8 cellular contexts compared by ENCODE assay signal in genomic region chr10:101694674-101695403, GRCh38. TPM values are rescaled to one million over a fixed set of nuclear protein-coding genes. Genes with fewer than 3 reads are reported as not detected.
DNase-seq lines count a peak whose midpoint lies in the region; ATAC-seq, FAIRE-seq and TF ChIP-seq lines count a peak whose summit lies in the region.

FBXW4 (minus strand) TSS chr10:101695170; CDS start chr10:101695105, 65 bp downstream.

- no peak for TF ChIP-seq EP300 in HepG2 (IDR thresholded peaks at IDR 0.05; ENCODE audit: low read depth in 2 of 2, low read length in 2 of 2)
- TF ChIP-seq EP300 in HepG2 (CRISPR knock-in tag; IDR thresholded peaks at IDR 0.05; ENCODE audit: borderline replicate concordance): 0 out of 2 replicates have a peak, but pooled peaks have one; percentile 33

- H3K36me3 ChIP-seq in HEK293 (ENCODE audit: control insufficient read depth in 2 of 2, insufficient read depth in 1 of 2, low read length in 2 of 2) (no peaks in the 10 kb centered on the region), HepG2 (replicated peaks in 1 of 2; ENCODE audit: control insufficient read depth in 1 of 2, insufficient read depth in 2 of 2, low read length in 2 of 2) (no peaks in the 10 kb centered on the region)

- peak within 1 kb of the TSS; percentile 99 for H3K27ac Mint-ChIP-seq in activated CD4-positive, alpha-beta T cell treated with anti-CD3 and anti-CD28 coated beads, Interleukin-2, amount 10 ng/mL, durations not matched to agents 7 days and 5 days
- peak within 1 kb of the TSS; percentile 99 for H3K27ac Mint-ChIP-seq in dendritic cell treated with granulocyte-macrophage colony-stimulating factor and Interleukin-4, amounts not matched to agents 40 ng/mL and 50 ng/mL, for 4 days

- TF ChIP-seq CTCF in HEK293 (tag by site-specific recombination; IDR thresholded peaks at IDR 0.05): 0 out of 2 replicates have a peak, but pooled peaks have one; percentile 22
- TF ChIP-seq CTCF in HepG2 (CRISPR knock-in tag; IDR thresholded peaks at IDR 0.05): no peak

- peak within 1 kb of the TSS; percentile 97 for H3K4me3 Mint-ChIP-seq in activated CD4-positive, alpha-beta T cell treated with anti-CD3 and anti-CD28 coated beads, Interleukin-2, amount 10 ng/mL, durations not matched to agents 7 days and 5 days
- peak within 1 kb of the TSS; percentile 96 for H3K4me3 Mint-ChIP-seq in dendritic cell treated with granulocyte-macrophage colony-stimulating factor and Interleukin-4, amounts not matched to agents 40 ng/mL and 50 ng/mL, for 4 days

- POLR2A ChIA-PET in HEK293 (lab: Yijun Ruan, JAX) (interaction anchor here (1.2 to 1.8 kb wide), 2 partner anchors 10 to 37 kb away, joined by 3 to 6 read pairs; no protein-coding TSS in a partner anchor), HepG2 (lab: Yijun Ruan, JAX) (interaction anchor here (1.2 to 1.8 kb wide), 3 partner anchors 8 to 124 kb away, joined by 4 to 7 read pairs (median 7); no protein-coding TSS in a partner anchor)
- POLR2A ChIA-PET in activated CD4-positive, alpha-beta T cell treated with anti-CD3 and anti-CD28 coated beads, Interleukin-2, amount 10 ng/mL, durations not matched to agents 7 days and 5 days (lab: Charles Lee): no interaction called here

- DNase-seq in NAMALWA (ENCODE audit: low spot score) (peak; percentile 72), HepG2 (ENCODE audit: low spot score) (peak; percentile 29), NCI-H1694 treated with DMSO at 0.1 percent for 48 hours (lab: John Stamatoyannopoulos, UW) (no peak)
- DNase-seq in activated CD4-positive, alpha-beta T cell treated with anti-CD3 and anti-CD28 coated beads, Interleukin-2, amount 10 ng/mL, durations not matched to agents 7 days and 5 days: peak; percentile 69
- DNase-seq in stimulated activated CD4-positive, alpha-beta T cell treated with anti-CD3 and anti-CD28 coated beads, Interleukin-4, amount 100 ng/mL, for 1 hour: peak; percentile 75

- no peak for FAIRE-seq in HepG2 (lab: Jason Lieb, UNC)

- peak; percentile 84 for ATAC-seq in HepG2

- peak within 1 kb of the TSS; percentile 89 for H3K9ac ChIP-seq in HepG2 (ENCODE audit: insufficient read depth, low read depth, low read length)

- no peak for TF ChIP-seq RAD21 in HepG2 (CRISPR knock-in tag; IDR thresholded peaks at IDR 0.05)

- no peaks in the 10 kb centered on the region for H3K9me3 Mint-ChIP-seq in activated CD4-positive, alpha-beta T cell treated with anti-CD3 and anti-CD28 coated beads, Interleukin-2, amount 10 ng/mL, durations not matched to agents 7 days and 5 days
- no peaks in the 10 kb centered on the region for H3K9me3 Mint-ChIP-seq in dendritic cell treated with granulocyte-macrophage colony-stimulating factor and Interleukin-4, amounts not matched to agents 40 ng/mL and 50 ng/mL, for 4 days

- in situ Hi-C loops in HepG2 (cut with HindIII; ENCODE audit: extremely low pct_ligation_motif_present, low pct_unique_long_range_greater_than_20kb): no loop called here

- peak within 1 kb of the TSS; percentile 8 for H2AFZ ChIP-seq in HepG2 (ENCODE audit: low read length)

- peaks cover 10% of the 10 kb centered on the region for H3K36me3 Mint-ChIP-seq in activated CD4-positive, alpha-beta T cell treated with anti-CD3 and anti-CD28 coated beads, Interleukin-2, amount 10 ng/mL, durations not matched to agents 7 days and 5 days (ENCODE audit: low read depth)
- H3K36me3 Mint-ChIP-seq in dendritic cell treated with granulocyte-macrophage colony-stimulating factor and Interleukin-4, amounts not matched to agents 40 ng/mL and 50 ng/mL, for 4 days (ENCODE audit: low read depth): peaks cover 14% of the 10 kb centered on the region

- no peaks in the 10 kb centered on the region for H3K9me3 ChIP-seq in HEK293 (ENCODE audit: control insufficient read depth, insufficient read depth, low read depth, low read length)
- H3K9me3 ChIP-seq in HepG2 (ENCODE audit: low read length): no peaks in the 10 kb centered on the region

- BruUV-seq in HepG2 (replicated peaks; lab: Mats Ljungman, UMichigan): no TSS peak

- no peaks in the 10 kb centered on the region for H4K20me1 ChIP-seq in HepG2 (ENCODE audit: insufficient read depth, low read length)

- TF ChIP-seq POLR2A in GM15510 (IDR thresholded peaks at IDR 0.05; ENCODE audit: borderline replicate concordance, extremely low read depth, insufficient read length): peak; percentile 91
- TF ChIP-seq POLR2A in HepG2 (IDR thresholded peaks at IDR 0.05; ENCODE audit: insufficient read depth in 1 of 2, low read depth in 2 of 2, low read length in 2 of 2): peak; percentile 61 to 77

- intact Hi-C loops in dendritic cell treated with granulocyte-macrophage colony-stimulating factor and Interleukin-4, amounts not matched to agents 40 ng/mL and 50 ng/mL, for 4 days (cut with micrococcal nuclease): no loop called here
- intact Hi-C loops in HepG2 (cut with micrococcal nuclease; ENCODE audit: unreplicated experiment): no loop called here

- 1% methylated on average over 35 of the region's 70 CpGs for WGBS in HepG2 (ENCODE audit: low lambda C conversion rate)

- peak within 1 kb of the TSS; percentile 67 for H3K4me2 ChIP-seq in HepG2 (ENCODE audit: low read depth, low read length)

- H3K4me1 Mint-ChIP-seq in activated CD4-positive, alpha-beta T cell treated with anti-CD3 and anti-CD28 coated beads, Interleukin-2, amount 10 ng/mL, durations not matched to agents 7 days and 5 days: peaks cover 32% of the 10 kb centered on the region
- peaks cover 25% of the 10 kb centered on the region for H3K4me1 Mint-ChIP-seq in dendritic cell treated with granulocyte-macrophage colony-stimulating factor and Interleukin-4, amounts not matched to agents 40 ng/mL and 50 ng/mL, for 4 days (ENCODE audit: low read depth)

- no peaks in the 10 kb centered on the region for H3K27me3 ChIP-seq in HepG2 (ENCODE audit: control insufficient read depth in 1 of 2, insufficient read depth in 2 of 2, low read length in 2 of 2)

- H3K27ac ChIP-seq in HEK293 (ENCODE audit: extremely low read depth, low read depth, low read length): peak within 1 kb of the TSS; percentile 99
- H3K27ac ChIP-seq in HepG2 (ENCODE audit: extremely low read length, insufficient read depth, low read length): peak within 1 kb of the TSS; percentile 88

- H3K4me3 ChIP-seq in HEK293 (ENCODE audit: low read depth, low read length): peak within 1 kb of the TSS; percentile 82
- peak within 1 kb of the TSS; percentile 69 to 99 (median 81) for H3K4me3 ChIP-seq in HepG2 (replicated peaks in 1 of 3; ENCODE audit: insufficient read depth in 1 of 3, low read depth in 2 of 3, low read length in 3 of 3)

- peaks cover 17% of the 10 kb centered on the region for H3K79me2 ChIP-seq in HepG2 (ENCODE audit: insufficient read depth, low read length)

- no peaks in the 10 kb centered on the region for H3K27me3 Mint-ChIP-seq in activated CD4-positive, alpha-beta T cell treated with anti-CD3 and anti-CD28 coated beads, Interleukin-2, amount 10 ng/mL, durations not matched to agents 7 days and 5 days
- no peaks in the 10 kb centered on the region for H3K27me3 Mint-ChIP-seq in dendritic cell treated with granulocyte-macrophage colony-stimulating factor and Interleukin-4, amounts not matched to agents 40 ng/mL and 50 ng/mL, for 4 days

- H3K4me1 ChIP-seq in HEK293 (ENCODE audit: control insufficient read depth, insufficient read depth, low read length): peaks cover 31% of the 10 kb centered on the region
- peaks cover 39% of the 10 kb centered on the region for H3K4me1 ChIP-seq in HepG2 (ENCODE audit: insufficient read depth, low read length)

- CTCF ChIA-PET in HEK293 (lab: Yijun Ruan, JAX) (interaction anchor here (0.6 kb wide), 1 partner anchor 615 kb away, joined by 4 read pairs; no protein-coding TSS in a partner anchor), HepG2 (lab: Yijun Ruan, JAX; ENCODE audit: low intra/inter-chr PET ratio, low total read pairs) (no interaction called here)
- CTCF ChIA-PET in activated CD4-positive, alpha-beta T cell treated with anti-CD3 and anti-CD28 coated beads, Interleukin-2, amount 10 ng/mL, durations not matched to agents 7 days and 5 days (lab: Charles Lee): interaction anchor here (0.7 kb wide), 1 partner anchor 17 kb away, joined by 3 read pairs; no protein-coding TSS in a partner anchor

TF ChIP-seq in HEK293, 187 proteins besides CTCF, POLR2A, EP300 and RAD21 (continues in another document):
- TF ChIP-seq GLI4 (tag by site-specific recombination; IDR thresholded peaks at IDR 0.05) (peak; percentile 88), ZBTB17 (tag by site-specific recombination; IDR thresholded peaks at IDR 0.05) (peak; percentile 19; the same call in 1 of the 2 replicates), WT1 (tag by site-specific recombination; IDR thresholded peaks at IDR 0.05) (peak; percentile 65)

TF ChIP-seq in HepG2, 621 proteins besides CTCF, POLR2A, EP300 and RAD21 (continues in another document):
- TF ChIP-seq MYC (CRISPR knock-in tag; IDR thresholded peaks at IDR 0.05; ENCODE audit: borderline replicate concordance): peak; percentile 61

RNA-seq across cellular contexts. Expression of gene FBXW4, which starts in this region (rescaled TPM):
- 10 to 100 TPM; 40.7 to 45.4 TPM for total RNA-seq in activated CD4-positive, alpha-beta T cell treated with anti-CD3 and anti-CD28 coated beads, Interleukin-2, amount 10 ng/mL, durations not matched to agents 7 days and 5 days
- 15.0 and 23.5 TPM in 2 replicates for total RNA-seq in HepG2 (2016; rRNA removed; fragmentation: Illumina TruSeq; extraction: Trizol)
- total RNA-seq in HepG2 (2016; cell fraction: cytosol; rRNA removed; fragmentation: Illumina TruSeq; extraction: Trizol; ENCODE audit: low read depth): 95.9 and 111 TPM in 2 replicates
- total RNA-seq in HepG2 (2016; cell fraction: insoluble cytoplasmic fraction; rRNA removed; fragmentation: Illumina TruSeq; extraction: Trizol): 13.0 and 28.6 TPM in 2 replicates
- 47.9 and 51.4 TPM in 2 replicates for total RNA-seq in HepG2 (2016; cell fraction: membrane; rRNA removed; fragmentation: Illumina TruSeq; extraction: Trizol)
- total RNA-seq in HepG2 (2016; cell fraction: nucleus; rRNA removed; fragmentation: Illumina TruSeq; extraction: Trizol): 18.2 and 18.7 TPM in 2 replicates
- 33.6 and 33.7 TPM in 2 replicates for polyA plus RNA-seq in HepG2 (2011; rRNA removed)
- 27.2 and 39.3 TPM in 2 replicates for polyA plus RNA-seq in HepG2 (2011; cell fraction: cytosol; rRNA removed)
- 25.6 and 28.0 TPM in 2 replicates for polyA plus RNA-seq in HepG2 (2011; cell fraction: nucleus; rRNA removed)
- polyA plus RNA-seq in HepG2 (2012): 25.5 and 27.0 TPM in 2 replicates
- polyA plus RNA-seq in HepG2 (2016; cell fraction: cytosol; fragmentation: Illumina TruSeq; extraction: Trizol; ENCODE audit: low read depth): 12.4 and 14.7 TPM in 2 replicates
- 19.7 and 26.9 TPM in 2 replicates for polyA plus RNA-seq in HepG2 (2016; cell fraction: insoluble cytoplasmic fraction; fragmentation: Illumina TruSeq; extraction: Trizol; ENCODE audit: low read depth)
- 24.1 and 30.0 TPM in 2 replicates for polyA plus RNA-seq in HepG2 (2016; cell fraction: membrane; fragmentation: Illumina TruSeq; extraction: Trizol; ENCODE audit: low read depth)
- 25.0 and 29.9 TPM in 2 replicates for polyA plus RNA-seq in HepG2 (2016; cell fraction: nucleus; fragmentation: Illumina TruSeq; extraction: Trizol; ENCODE audit: insufficient read depth, low read depth)
- 66.7 and 69.3 TPM in 2 replicates for polyA minus RNA-seq in HepG2 (2011; rRNA and poly(A)+ RNA removed; ENCODE audit: low replicate concordance)
- 16.3 and 20.3 TPM in 2 replicates for polyA minus RNA-seq in HepG2 (2011; cell fraction: cytosol; rRNA and poly(A)+ RNA removed)
- polyA minus RNA-seq in HepG2 (2011; cell fraction: nucleus; rRNA and poly(A)+ RNA removed): 23.6 and 29.8 TPM in 2 replicates
